Comparison of ENCODE assay signal across 26 cellular contexts in genomic region chr12:62530596-62530995, GRCh38.
A peak's percentile ranks its signal among the peaks of the same experiment; 100 is the strongest.
DNase-seq lines count a peak whose midpoint lies in the region; ATAC-seq, FAIRE-seq and TF ChIP-seq lines count a peak whose summit lies in the region.
"Had no signal": no experiment of that assay in that cellular context is flagged by ENCODE, and none has a peak within 500 bp of the region (broad histone marks: within the 10 kb centered on the region; RNA-seq: fewer than 3 reads in every experiment).

No MANE protein-coding gene starts in this region.

- H3K56ac ChIP-seq in IMR-90 (ENCODE audit: extremely low read depth, insufficient read depth, low read length): no peak overlapping the region

- no peak overlapping the region for H3K23ac ChIP-seq in IMR-90 (ENCODE audit: low read depth, low read length)

- ATAC-seq in IMR-90 (ENCODE audit: low read depth): peak; percentile 98
- no peak for ATAC-seq in psoas muscle
- ATAC-seq: activated CD8-positive, alpha-beta T cell treated with anti-CD3 and anti-CD28 coated beads for 36 hours; HCT116; heart right ventricle; mucosa of descending colon; Right ventricle myocardium inferior had no signal

- no peak for FAIRE-seq in GM12891 (lab: Jason Lieb, UNC)
- FAIRE-seq: islet of Langerhans had no signal

- H3K18ac ChIP-seq in IMR-90 (ENCODE audit: low read depth, low read length): no peak overlapping the region

- H4K8ac ChIP-seq in IMR-90 (ENCODE audit: low read depth in 2 of 2, low read length in 2 of 2): no peak overlapping the region

- no peak overlapping the region for H3K14ac ChIP-seq in IMR-90 (replicated peaks; ENCODE audit: low read depth, low read length)

- peaks cover 7% of the 10 kb centered on the region for H3K4me1 ChIP-seq in IMR-90 (ENCODE audit: control insufficient read depth, insufficient read depth, low read length)
- H3K4me1 ChIP-seq in psoas muscle: no peaks in the 10 kb centered on the region
- H3K4me1 ChIP-seq: esophagus squamous epithelium had no signal

- POLR2A ChIA-PET in BJ (lab: Charles Lee): no interaction called here
- POLR2A ChIA-PET in IMR-90 (lab: Charles Lee; ENCODE audit: unreplicated experiment): no interaction called here

- H4K91ac ChIP-seq in IMR-90 (ENCODE audit: insufficient read depth, low read depth, low read length): no peak overlapping the region

- no peak overlapping the region for H3K9ac ChIP-seq in IMR-90 (ENCODE audit: low read depth, low read length)

- no peaks in the 10 kb centered on the region for H3K27me3 ChIP-seq in BJ (ENCODE audit: control insufficient read depth, insufficient read depth, low read length)
- no peaks in the 10 kb centered on the region for H3K27me3 ChIP-seq in IMR-90 (ENCODE audit: control insufficient read depth, insufficient read depth, low read length)
- H3K27me3 ChIP-seq in brain microvascular endothelial cell (replicated peaks): no peaks in the 10 kb centered on the region
- H3K27me3 ChIP-seq in psoas muscle (ENCODE audit: insufficient read depth in 3 of 3, low read length in 2 of 3): no peaks in the 10 kb centered on the region
- H3K27me3 ChIP-seq: esophagus squamous epithelium, heart right ventricle, MG63, tibial artery had no signal

- no peak overlapping the region for H2AK9ac ChIP-seq in IMR-90 (replicated peaks; ENCODE audit: low read depth, low read length, poor library complexity)

- H3K27ac ChIP-seq in IMR-90 (ENCODE audit: insufficient read depth, low read length) (no peak overlapping the region; the same call in 1 of the 2 replicates), brain microvascular endothelial cell (no peak overlapping the region), psoas muscle (no peak overlapping the region)
- H3K27ac ChIP-seq: esophagus squamous epithelium, heart right ventricle, tibial artery had no signal

- H4K5ac ChIP-seq in IMR-90 (ENCODE audit: low read depth, low read length): no peak overlapping the region

- no peaks in the 10 kb centered on the region for H4K20me1 ChIP-seq in IMR-90 (ENCODE audit: insufficient read depth, low read length)

- H2BK15ac ChIP-seq in IMR-90 (ENCODE audit: low read depth, low read length): no peak overlapping the region

- H2AFZ ChIP-seq in IMR-90 (replicated peaks; ENCODE audit: low read length, poor library complexity): no peak overlapping the region

- peaks cover 2% of the 10 kb centered on the region; the same call in 1 of the 2 replicates for H3K9me1 ChIP-seq in IMR-90 (ENCODE audit: insufficient read depth, low read length)

- H3K9me3 ChIP-seq in IMR-90 (ENCODE audit: control insufficient read depth, insufficient read depth, low read length): no peaks in the 10 kb centered on the region
- H3K9me3 ChIP-seq in psoas muscle: no peaks in the 10 kb centered on the region
- H3K9me3 ChIP-seq: esophagus squamous epithelium, heart right ventricle, MG63, mucosa of descending colon, tibial artery had no signal

- peak overlapping the region; percentile 28 for H3K4me2 ChIP-seq in IMR-90 (ENCODE audit: low read depth, low read length)
- H3K4me2 ChIP-seq: smooth muscle cell had no signal

- peak overlapping the region; percentile 73 for H2BK5ac ChIP-seq in IMR-90 (ENCODE audit: low read depth, low read length, poor library complexity, severe bottlenecking)

- no CpG with 5 or more reads among the region's 1 CpG for WGBS in IMR-90 (ENCODE audit: extremely low coverage in 2 of 2, insufficient read length in 1 of 2), 2 experiments
- 21 to 41% (median 29%) methylated on average over 1 of the region's 1 CpG for WGBS in psoas muscle, 3 donors

- H2BK20ac ChIP-seq in IMR-90 (ENCODE audit: low read depth, low read length): no peak overlapping the region

- no peak overlapping the region for H2AK5ac ChIP-seq in IMR-90 (ENCODE audit: low read depth, low read length)

- H3K36me3 ChIP-seq in BJ (ENCODE audit: control insufficient read depth, insufficient read depth, low read length) (peaks cover 2% of the 10 kb centered on the region; the same call in 1 of the 2 replicates), IMR-90 (ENCODE audit: control insufficient read depth, insufficient read depth, low read length) (peaks cover 10% of the 10 kb centered on the region), brain microvascular endothelial cell (replicated peaks) (peaks cover 6% of the 10 kb centered on the region), psoas muscle (ENCODE audit: insufficient read depth in 1 of 2, low read depth in 1 of 2) (peaks cover 0 to 54% of the 10 kb centered on the region in 2 donors)

- TF ChIP-seq CTCF in BJ (IDR thresholded peaks at IDR 0.05; ENCODE audit: insufficient read depth, low read depth, low read length) (no peak), IMR-90 (conservative IDR thresholded peaks at IDR 0.05; ENCODE audit: low read depth, low read length) (no peak), brain microvascular endothelial cell (IDR thresholded peaks at IDR 0.05; ENCODE audit: low read depth, low read length, missing control alignments) (no peak), psoas muscle (IDR thresholded peaks at IDR 0.05) (no peak)

- dilution Hi-C loops in IMR-90 (cut with HindIII; ENCODE audit: low sequenced_read_pairs, unreplicated experiment): no loop called here

- TF ChIP-seq POLR2A in IMR-90 (IDR thresholded peaks at IDR 0.05; ENCODE audit: low read depth, low read length) (no peak), GM12891 (IDR thresholded peaks at IDR 0.05; ENCODE audit: low read depth, low read length) (no peak)

- no TSS peak for BruUV-seq in IMR-90 (replicated peaks; lab: Mats Ljungman, UMichigan)

- DNase-seq in BJ (ENCODE audit: low read depth): peak; percentile 20
- DNase-seq in IMR-90: peak; percentile 95
- DNase-seq in brain microvascular endothelial cell: peak; percentile 45
- peak; percentile 91 for DNase-seq in iris pigment epithelial cell (ENCODE audit: low read depth)
- no peak for DNase-seq in GM12891 (ENCODE audit: insufficient read length, low spot score)
- DNase-seq in psoas muscle: no peak
- no peak for DNase-seq in cortex of kidney (lab: John Stamatoyannopoulos, UW)
- no peak for DNase-seq in HT-29 (ENCODE audit: low spot score)
- DNase-seq: activated CD8-positive, alpha-beta T cell treated with anti-CD3 and anti-CD28 coated beads for 36 hours; activated gamma-delta T cell treated with Interleukin-2 at 50 U/mL for 16 hours; amygdala; COR-L47; DMS79 treated with DMSO at 0.1 percent for 48 hours; esophagus squamous epithelium; heart right ventricle; MG63; mucosa of descending colon; NCI-H146; NCI-H748 treated with DMSO at 0.1 percent for 48 hours; stimulated activated CD4-positive, alpha-beta T cell treated with anti-CD3 and anti-CD28 coated beads, Interleukin-2, amount 100 ng/mL, for 48 hours; T-helper 1 cell; tibial artery had no signal

- no peak overlapping the region for H3K4me3 ChIP-seq in BJ (ENCODE audit: low read depth, low read length)
- H3K4me3 ChIP-seq in IMR-90 (ENCODE audit: insufficient read depth, low read depth, low read length): no peak overlapping the region
- no peak overlapping the region for H3K4me3 ChIP-seq in brain microvascular endothelial cell (ENCODE audit: low read depth, low read length)
- no peak overlapping the region for H3K4me3 ChIP-seq in psoas muscle
- H3K4me3 ChIP-seq: esophagus squamous epithelium, heart right ventricle, MG63, mucosa of descending colon, smooth muscle cell, tibial artery had no signal

- in situ Hi-C loops in IMR-90 (cut with MboI; ENCODE audit: low sequenced_read_pairs): no loop called here
- in situ Hi-C loops in brain microvascular endothelial cell (cut with HindIII; ENCODE audit: low pct_ligation_motif_present, low sequenced_read_pairs): no loop called here

- intact Hi-C loops in IMR-90 (cut with micrococcal nuclease) (loop anchor here (5.0 kb wide), 1 partner anchor 93 kb away; no protein-coding TSS in a partner anchor), psoas muscle (cut with DNase I) (loop anchor here in 1 of 2 donors (10.0 kb wide), 1 partner anchor 136 kb away; no protein-coding TSS in a partner anchor)

- H3K4ac ChIP-seq in IMR-90 (ENCODE audit: low read depth, low read length): no peak overlapping the region

- 0 out of 2 replicates have a peak overlapping the region, but pooled peaks have one; percentile 33 for H2BK120ac ChIP-seq in IMR-90 (ENCODE audit: low read depth, low read length)

- peaks cover 5 to 11% of the 10 kb centered on the region in 2 experiments; a peak in 3 of 4 replicates for H3K79me1 ChIP-seq in IMR-90 (ENCODE audit: low read depth in 1 of 2, low read length in 2 of 2)

- CTCF ChIA-PET in BJ (lab: Yijun Ruan, JAX) (no interaction called here), IMR-90 (lab: Yijun Ruan, JAX) (no interaction called here)

- no peak for TF ChIP-seq RAD21 in IMR-90 (IDR thresholded peaks at IDR 0.05; ENCODE audit: low read length)

TF ChIP-seq in IMR-90, 13 proteins besides CTCF, POLR2A, EP300 and RAD21 (continues in another document):
- TF ChIP-seq CHD1 (IDR thresholded peaks at IDR 0.05; ENCODE audit: low read depth, low read length) (no peak), BHLHE40 (IDR thresholded peaks at IDR 0.05; ENCODE audit: low read depth, low read length) (no peak), CEBPB (IDR thresholded peaks at IDR 0.05; ENCODE audit: low read depth, low read length) (0 out of 2 replicates have a peak, but pooled peaks have one; percentile 9), USF2 (IDR thresholded peaks at IDR 0.05; ENCODE audit: low read depth, low read length) (no peak), MAZ (IDR thresholded peaks at IDR 0.05; ENCODE audit: borderline replicate concordance, low read depth, low read length) (no peak)

TF ChIP-seq in GM12891, 5 proteins besides CTCF, POLR2A, EP300 and RAD21:
- TF ChIP-seq PAX5 (IDR thresholded peaks at IDR 0.05; ENCODE audit: insufficient read depth, low read length, severe bottlenecking): no peak
- TF ChIP-seq POU2F2 (IDR thresholded peaks at IDR 0.05; ENCODE audit: low read depth, low read length): no peak
- TF ChIP-seq SPI1 (IDR thresholded peaks at IDR 0.05; ENCODE audit: low read depth, low read length): no peak
- no peak for TF ChIP-seq TAF1 (IDR thresholded peaks at IDR 0.05; ENCODE audit: low read depth, low read length)
- TF ChIP-seq POLR2AphosphoS5 (IDR thresholded peaks at IDR 0.05; ENCODE audit: low read depth, low read length): no peak
TF ChIP-seq in GM12891: peak in this region for 0.

Comparison
In these comparisons a context has a peak if more than half of its experiments do, and no peak if none do; other contexts are left out.
1. DNase-seq: peak in BJ (single experiment), IMR-90 (single experiment), brain microvascular endothelial cell (single experiment) and iris pigment epithelial cell (single experiment); none in GM12891 (single experiment), psoas muscle (0 of 2), cortex of kidney (single experiment) and HT-29 (single experiment).